Comparison of ENCODE assay signal across 1 cellular context in the genomic region with DNA sequence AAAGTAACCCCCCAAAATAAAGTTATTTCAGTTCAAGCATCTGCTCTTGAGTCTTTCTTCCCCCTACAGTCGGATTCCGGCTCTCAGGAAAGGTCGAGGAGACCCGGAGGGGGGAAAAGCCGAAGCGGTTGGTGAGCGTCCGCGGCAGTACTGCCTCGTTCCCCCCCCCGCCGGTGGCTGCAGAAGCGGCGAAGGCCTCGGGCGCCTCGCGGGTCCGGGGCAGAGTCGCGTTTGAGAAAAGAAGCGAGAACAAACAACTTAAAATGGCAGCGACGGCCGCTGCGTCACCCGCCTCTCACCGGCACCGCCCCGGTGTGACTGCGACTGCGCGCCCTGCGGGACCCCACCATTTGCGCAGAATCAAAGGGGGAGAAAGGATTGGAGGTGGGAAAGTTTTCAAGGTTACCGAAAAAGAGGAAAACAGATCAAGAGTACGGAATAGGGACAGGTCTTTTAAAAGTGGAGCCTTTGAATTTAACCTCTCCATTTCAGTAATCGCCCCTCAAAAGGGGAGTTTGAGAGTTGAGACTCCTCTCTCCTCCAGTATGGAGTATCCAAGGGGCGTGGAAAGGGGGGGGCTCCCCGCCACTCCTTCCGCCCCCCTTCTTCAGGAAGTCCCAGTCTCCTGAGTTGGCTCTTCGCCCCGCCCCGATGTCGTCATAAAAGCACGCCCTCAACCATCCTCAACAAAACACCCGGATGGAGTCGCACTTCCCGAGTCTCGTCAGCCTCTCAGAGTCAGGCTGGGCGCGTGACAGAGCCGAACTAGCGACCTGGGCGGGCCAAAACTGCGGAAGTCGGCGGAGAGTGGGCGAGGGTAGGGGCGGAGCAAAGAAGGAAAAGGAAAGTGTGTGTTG.
TF ChIP-seq lines count a peak whose summit lies in the region.

No MANE protein-coding gene starts in this region.

TF ChIP-seq in HepG2, 621 proteins besides CTCF, POLR2A, EP300 and RAD21 (continued from another document and continues in another):
- TF ChIP-seq ZFP36L1 (CRISPR knock-in tag; IDR thresholded peaks at IDR 0.05) (0 out of 2 replicates have a peak, but pooled peaks have one; percentile 73), ZNF572 (CRISPR knock-in tag; IDR thresholded peaks at IDR 0.05) (no peak), RXRB (CRISPR knock-in tag; IDR thresholded peaks at IDR 0.05; ENCODE audit: borderline replicate concordance) (peak; percentile 75; the same call in 1 of the 2 replicates), SNAPC2 (CRISPR knock-in tag; IDR thresholded peaks at IDR 0.05) (no peak; the same call in 1 of the 2 replicates), HMGXB3 (CRISPR knock-in tag; IDR thresholded peaks at IDR 0.05; ENCODE audit: borderline replicate concordance) (peak; percentile 7; the same call in 1 of the 2 replicates), CBX1 (IDR thresholded peaks at IDR 0.05; ENCODE audit: low read depth) (no peak), ELF1 (CRISPR knock-in tag; IDR thresholded peaks at IDR 0.05) (peak; percentile 99), PAX8 (CRISPR knock-in tag; IDR thresholded peaks at IDR 0.05; ENCODE audit: borderline replicate concordance) (peak; percentile 88), TSC22D2 (CRISPR knock-in tag; IDR thresholded peaks at IDR 0.05; ENCODE audit: borderline replicate concordance) (peak; percentile 93; the same call in 1 of the 2 replicates), RCOR2 (CRISPR knock-in tag; IDR thresholded peaks at IDR 0.05) (no peak), TEAD3 (CRISPR knock-in tag; optimal IDR thresholded peaks at IDR 0.05; ENCODE audit: borderline replicate concordance) (no peak), ZBTB42 (CRISPR knock-in tag; IDR thresholded peaks at IDR 0.05) (0 out of 2 replicates have a peak, but pooled peaks have one; percentile 88), ZNF773 (CRISPR knock-in tag; IDR thresholded peaks at IDR 0.05; ENCODE audit: borderline replicate concordance) (peak; percentile 94), ONECUT2 (CRISPR knock-in tag; IDR thresholded peaks at IDR 0.05) (no peak), ZNF552 (CRISPR knock-in tag; IDR thresholded peaks at IDR 0.05; ENCODE audit: borderline replicate concordance) (no peak; the same call in 1 of the 2 replicates), KLF13 (CRISPR knock-in tag; IDR thresholded peaks at IDR 0.05) (0 out of 2 replicates have a peak, but pooled peaks have one; percentile 44), FOXM1 (CRISPR knock-in tag; IDR thresholded peaks at IDR 0.05) (no peak), RBM39 (IDR thresholded peaks at IDR 0.05; ENCODE audit: low read depth, low read length, poor library complexity, severe bottlenecking) (peak; percentile 99), MZF1 (CRISPR knock-in tag; IDR thresholded peaks at IDR 0.05; ENCODE audit: borderline replicate concordance) (no peak), ZNF224 (CRISPR knock-in tag; IDR thresholded peaks at IDR 0.05) (0 out of 2 replicates have a peak, but pooled peaks have one; percentile 55), SIN3B (IDR thresholded peaks at IDR 0.05; ENCODE audit: low read length) (peak; percentile 70), XBP1 (CRISPR knock-in tag; IDR thresholded peaks at IDR 0.05) (peak; percentile 67; the same call in 1 of the 2 replicates), GATAD1 (CRISPR knock-in tag; IDR thresholded peaks at IDR 0.05) (peak; percentile 91), ZFP37 (CRISPR knock-in tag; IDR thresholded peaks at IDR 0.05; ENCODE audit: borderline replicate concordance) (peak; percentile 90; the same call in 1 of the 2 replicates), JARID2 (CRISPR knock-in tag; IDR thresholded peaks at IDR 0.05; ENCODE audit: insufficient replicate concordance) (no peak), ZMYM2 (CRISPR knock-in tag; IDR thresholded peaks at IDR 0.05) (no peak), ZBTB38 (CRISPR knock-in tag; IDR thresholded peaks at IDR 0.05) (peak; percentile 30; the same call in 1 of the 2 replicates), ZNF205 (CRISPR knock-in tag; IDR thresholded peaks at IDR 0.05) (peak; percentile 79; the same call in 1 of the 2 replicates), BRCA1 (CRISPR knock-in tag; IDR thresholded peaks at IDR 0.05) (peak; percentile 83; the same call in 1 of the 2 replicates), ZMYM4 (CRISPR knock-in tag; IDR thresholded peaks at IDR 0.05) (peak; percentile 90), RBAK (CRISPR knock-in tag; IDR thresholded peaks at IDR 0.05) (no peak), ZNF674 (CRISPR knock-in tag; IDR thresholded peaks at IDR 0.05; ENCODE audit: low read depth) (0 out of 2 replicates have a peak, but pooled peaks have one; percentile 56), ZBTB20 (CRISPR knock-in tag; IDR thresholded peaks at IDR 0.05; ENCODE audit: borderline replicate concordance, low read depth) (no peak; the same call in 1 of the 2 replicates), ZNF484 (CRISPR knock-in tag; IDR thresholded peaks at IDR 0.05; ENCODE audit: borderline replicate concordance, low read depth) (no peak), YEATS4 (CRISPR knock-in tag; IDR thresholded peaks at IDR 0.05; ENCODE audit: borderline replicate concordance) (peak; percentile 42; the same call in 1 of the 2 replicates), ZSCAN31 (CRISPR knock-in tag; IDR thresholded peaks at IDR 0.05; ENCODE audit: low read depth) (no peak), HOXA5 (CRISPR knock-in tag; IDR thresholded peaks at IDR 0.05) (peak; percentile 93; the same call in 1 of the 2 replicates), MATR3 (CRISPR knock-in tag; IDR thresholded peaks at IDR 0.05) (no peak), ZBTB7B (CRISPR knock-in tag; IDR thresholded peaks at IDR 0.05) (peak; percentile 39; the same call in 1 of the 2 replicates), PCBP1 (IDR thresholded peaks at IDR 0.05; ENCODE audit: borderline replicate concordance, low read depth, low read length) (peak; percentile 84), ZNF589 (CRISPR knock-in tag; conservative IDR thresholded peaks at IDR 0.05) (no peak), ZNF30 (CRISPR knock-in tag; IDR thresholded peaks at IDR 0.05) (no peak), RFX3 (CRISPR knock-in tag; IDR thresholded peaks at IDR 0.05) (0 out of 2 replicates have a peak, but pooled peaks have one; percentile 19), ZBTB40 (IDR thresholded peaks at IDR 0.05) (no peak), ZBTB40 (CRISPR knock-in tag; IDR thresholded peaks at IDR 0.05) (no peak; the same call in 1 of the 2 replicates)
- TF ChIP-seq, protein P1, sequence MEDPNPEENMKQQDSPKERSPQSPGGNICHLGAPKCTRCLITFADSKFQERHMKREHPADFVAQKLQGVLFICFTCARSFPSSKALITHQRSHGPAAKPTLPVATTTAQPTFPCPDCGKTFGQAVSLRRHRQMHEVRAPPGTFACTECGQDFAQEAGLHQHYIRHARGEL (CRISPR knock-in tag; IDR thresholded peaks at IDR 0.05) = no peak
